ENCODE assay signal across 11 cellular contexts in genomic region chr7:140655511-140656408, GRCh38. TPM values are rescaled to one million over a fixed set of nuclear protein-coding genes. Genes with fewer than 3 reads are reported as not detected.
DNase-seq lines count a peak whose midpoint lies in the region; ATAC-seq and TF ChIP-seq lines count a peak whose summit lies in the region.
"Had no signal": no experiment of that assay in that cellular context is flagged by ENCODE, and none has a peak within 500 bp of the region (broad histone marks: within the 10 kb centered on the region; RNA-seq: fewer than 3 reads in every experiment).

No MANE protein-coding gene starts in this region.

- no peaks in the 10 kb centered on the region for H3K79me2 ChIP-seq in OCI-LY1 (ENCODE audit: insufficient read depth, low read length)

- no peak for ATAC-seq in CD4-positive, CD25-positive, alpha-beta regulatory T cell (ENCODE audit: low read depth in 2 of 2)
- ATAC-seq in sciatic nerve = no peak
- no peak for ATAC-seq in HG02938 (IDR thresholded peaks at IDR 0.05; ENCODE audit: unreplicated experiment)

- peaks cover 35% of the 10 kb centered on the region for H3K27me3 Mint-ChIP-seq in CD4-positive, CD25-positive, alpha-beta regulatory T cell

- H3K4me3 Mint-ChIP-seq in CD4-positive, CD25-positive, alpha-beta regulatory T cell = peak overlapping the region in 2 of 4 donors; percentile 81 to 91

- no peaks in the 10 kb centered on the region for H3K27me3 ChIP-seq in CD4-positive, CD25-positive, alpha-beta regulatory T cell (ENCODE audit: control insufficient read depth, insufficient read depth, low read length)
- H3K27me3 ChIP-seq in OCI-LY1 (ENCODE audit: insufficient read depth, low read length) (peaks cover 12% of the 10 kb centered on the region; the same call in 1 of the 2 replicates), duodenal mucosa (ENCODE audit: control insufficient read depth in 1 of 2, insufficient read depth in 2 of 2, low read length in 2 of 2) (no peaks in the 10 kb centered on the region)

- peak overlapping the region; percentile 51 for H3K4me3 ChIP-seq in CD4-positive, CD25-positive, alpha-beta regulatory T cell (ENCODE audit: low read depth, low read length)
- H3K4me3 ChIP-seq in OCI-LY1 (ENCODE audit: low read depth, low read length, poor library complexity, severe bottlenecking) (peak overlapping the region; percentile 24), duodenal mucosa (ENCODE audit: low read depth in 1 of 2, low read length in 2 of 2) (peak overlapping the region; percentile 1 to 47)

- H3K9me3 Mint-ChIP-seq in CD4-positive, CD25-positive, alpha-beta regulatory T cell = peaks cover 0 to 2% (median 0%) of the 10 kb centered on the region in 7 donors

- no peaks in the 10 kb centered on the region for H3F3A ChIP-seq in OCI-LY1 (ENCODE audit: insufficient read depth, low read length)

- intact Hi-C loops in sciatic nerve (cut with DNase I) = loop anchor here (5.0 kb wide), 1 partner anchor 138 kb away; no protein-coding TSS in a partner anchor

- H3K27ac Mint-ChIP-seq in CD4-positive, CD25-positive, alpha-beta regulatory T cell = peak overlapping the region; percentile 79 to 96 (median 92)

- H2AFZ ChIP-seq in OCI-LY1 (ENCODE audit: low read length) = no peak overlapping the region

- no peak overlapping the region for H3K27ac ChIP-seq in CD4-positive, CD25-positive, alpha-beta regulatory T cell (ENCODE audit: insufficient read depth, low read length, poor library complexity, severe bottlenecking)
- H3K27ac ChIP-seq in OCI-LY1 (ENCODE audit: low read depth, low read length, poor library complexity, severe bottlenecking) (no peak overlapping the region), duodenal mucosa (ENCODE audit: low read depth, low read length) (no peak overlapping the region)

- TF ChIP-seq CTCF in OCI-LY1 (IDR thresholded peaks at IDR 0.05; ENCODE audit: low read length) = no peak

- DNase-seq in CD4-positive, CD25-positive, alpha-beta regulatory T cell = no peak
- DNase-seq in sciatic nerve (ENCODE audit: low spot score) (peak; percentile 47), NCI-H1092 treated with DMSO at 0.1 percent for 48 hours (lab: John Stamatoyannopoulos, UW) (no peak), AML-193 (lab: John Stamatoyannopoulos, UW) (no peak), NCI-H2029 (lab: John Stamatoyannopoulos, UW) (no peak)
- DNase-seq: DMS 273 treated with DMSO at 0.1 percent for 48 hours, SHP77 treated with DMSO at 0.1 percent for 48 hours had no signal

- H3K36me3 ChIP-seq in CD4-positive, CD25-positive, alpha-beta regulatory T cell (ENCODE audit: control insufficient read depth, insufficient read depth, low read length) = no peaks in the 10 kb centered on the region
- H3K36me3 ChIP-seq in OCI-LY1 (ENCODE audit: insufficient read depth, low read length) = no peaks in the 10 kb centered on the region; the same call in 1 of the 2 replicates
- no peaks in the 10 kb centered on the region for H3K36me3 ChIP-seq in duodenal mucosa (ENCODE audit: control insufficient read depth in 1 of 2, insufficient read depth in 2 of 2, low read length in 2 of 2)

- no peaks in the 10 kb centered on the region for H3K9me3 ChIP-seq in CD4-positive, CD25-positive, alpha-beta regulatory T cell (ENCODE audit: control insufficient read depth in 2 of 2, low read length in 2 of 2)
- H3K9me3 ChIP-seq in OCI-LY1 (ENCODE audit: low read length) = peaks cover 3% of the 10 kb centered on the region; the same call in 1 of the 2 replicates
- no peaks in the 10 kb centered on the region for H3K9me3 ChIP-seq in duodenal mucosa (ENCODE audit: control insufficient read depth in 1 of 2, low read length in 2 of 2)

- H3K9ac ChIP-seq in OCI-LY1 (ENCODE audit: low read length) (no peak overlapping the region), duodenal mucosa (ENCODE audit: low read depth in 1 of 2, low read length in 2 of 2) (peak overlapping the region in 1 of 2 donors; percentile 36)

- peak overlapping the region; percentile 60; the same call in 1 of the 2 replicates for H3K4me2 ChIP-seq in OCI-LY1 (ENCODE audit: low read length)

- no peaks in the 10 kb centered on the region for H3K36me3 Mint-ChIP-seq in CD4-positive, CD25-positive, alpha-beta regulatory T cell

- no peaks in the 10 kb centered on the region for H4K20me1 ChIP-seq in OCI-LY1 (ENCODE audit: insufficient read depth, low read length)

- peaks cover 8% of the 10 kb centered on the region for H3K4me1 ChIP-seq in CD4-positive, CD25-positive, alpha-beta regulatory T cell (ENCODE audit: control insufficient read depth, insufficient read depth, low read length, poor library complexity, severe bottlenecking)
- peaks cover 10% of the 10 kb centered on the region for H3K4me1 ChIP-seq in OCI-LY1 (ENCODE audit: insufficient read depth, low read length, severe bottlenecking)
- H3K4me1 ChIP-seq in duodenal mucosa (ENCODE audit: control insufficient read depth in 1 of 2, insufficient read depth in 2 of 2, low read length in 2 of 2) = peaks cover 0 to 16% of the 10 kb centered on the region in 2 donors

- H3K4me1 Mint-ChIP-seq in CD4-positive, CD25-positive, alpha-beta regulatory T cell = peaks cover 5 to 20% (median 17%) of the 10 kb centered on the region in 4 donors

- no peaks in the 10 kb centered on the region for H3K9me2 ChIP-seq in OCI-LY1 (ENCODE audit: low read depth, low read length)

RNA-seq across cellular contexts. Expression of gene DENND2A, which starts 15.1 kb away (rescaled TPM):
- total RNA-seq in CD4-positive, CD25-positive, alpha-beta regulatory T cell = not detected
- not detected for polyA plus RNA-seq in CD4-positive, CD25-positive, alpha-beta regulatory T cell
- 37.6 TPM for total RNA-seq in sciatic nerve
- total RNA-seq: activated CD8-positive, alpha-beta memory T cell treated with anti-CD3 and anti-CD28 coated beads for 36 hours had no signal

RNA-seq across cellular contexts. Expression of gene ADCK2, which starts 17.0 kb away (rescaled TPM):
- 14.3 TPM for total RNA-seq in CD4-positive, CD25-positive, alpha-beta regulatory T cell
- polyA plus RNA-seq in CD4-positive, CD25-positive, alpha-beta regulatory T cell = 10 to 100 TPM; 29.9 to 35.2 (median 32.1) TPM
- 13.9 TPM for total RNA-seq in sciatic nerve

RNA-seq across cellular contexts. Expression of gene NDUFB2, which starts 40.7 kb away (rescaled TPM):
- total RNA-seq in CD4-positive, CD25-positive, alpha-beta regulatory T cell = 91.5 TPM
- polyA plus RNA-seq in CD4-positive, CD25-positive, alpha-beta regulatory T cell = 100 to 1,000 TPM; 388 to 529 (median 432) TPM
- 119 TPM for total RNA-seq in sciatic nerve

Comparison
In these comparisons a context has a peak if more than half of its experiments do, and no peak if none do; other contexts are left out.
1. RNA of gene DENND2A, which starts 15.1 kb away (total RNA-seq): 37.6 TPM in sciatic nerve (single experiment); not detected in CD4-positive, CD25-positive, alpha-beta regulatory T cell (single experiment); every median in the first group is over 10 times any median in the second.
2. Peak in every context shown above with its lines, with median percentiles within 50 percentile points of each other: H3K4me3 ChIP-seq.